ENCODE assay signal across 25 cellular contexts in the genomic region with DNA sequence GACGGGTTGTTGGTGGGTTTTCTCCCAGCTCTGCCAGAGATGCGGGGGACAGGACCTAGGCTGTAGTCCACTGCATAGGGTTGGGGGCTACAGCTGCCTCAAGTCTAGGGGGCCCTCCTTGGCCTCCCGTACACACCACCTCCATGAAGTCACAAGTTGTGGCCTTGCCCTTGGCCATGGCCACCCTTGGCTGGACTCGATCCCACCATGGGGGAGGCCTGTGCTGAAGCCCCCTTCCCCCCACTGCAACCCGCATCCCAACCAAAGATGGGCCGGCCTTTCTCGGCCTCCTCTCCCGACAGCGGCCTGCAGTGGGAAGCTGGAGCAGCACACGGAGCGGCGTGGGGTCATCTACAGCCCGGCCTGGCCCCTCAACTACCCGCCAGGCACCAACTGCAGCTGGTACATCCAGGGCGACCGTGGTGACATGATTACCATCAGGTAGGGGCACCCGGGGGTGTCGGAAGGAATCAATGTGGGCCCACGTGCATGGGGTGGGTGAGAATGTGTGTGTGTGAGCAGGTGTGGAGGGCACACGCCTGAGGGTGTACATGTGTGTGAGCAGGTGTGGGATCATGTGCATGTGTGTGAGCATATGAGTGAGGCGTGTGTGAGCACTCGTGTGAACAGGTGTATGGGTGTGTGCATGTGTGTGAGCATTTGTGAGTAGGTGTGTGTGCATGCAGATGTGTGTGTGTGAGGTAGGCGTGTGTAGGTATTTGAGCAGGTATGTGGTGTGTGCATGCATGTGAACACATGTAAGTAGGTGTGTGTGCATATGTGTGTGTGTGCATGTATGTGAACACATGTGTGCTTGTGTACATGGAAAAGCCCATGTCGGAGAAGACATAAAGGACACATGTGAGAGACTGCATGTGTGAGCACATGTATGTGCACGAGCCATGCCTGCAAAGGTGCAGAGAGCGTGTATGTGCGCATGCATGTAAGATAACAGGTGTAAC. TPM values are rescaled to one million over a fixed set of nuclear protein-coding genes. Genes with fewer than 3 reads are reported as not detected.
"Had no signal": no experiment of that assay in that cellular context is flagged by ENCODE, and none has a peak within 500 bp of the region (broad histone marks: within the 10 kb centered on the region; RNA-seq: fewer than 3 reads in every experiment).

No MANE protein-coding gene starts in this region.

- H3K4me1 ChIP-seq: testis, upper lobe of left lung had no signal

- H3K4me1 Mint-ChIP-seq: memory B cell, nephron progenitor cell had no signal

- H3K4me3 Mint-ChIP-seq: activated naive CD8-positive, alpha-beta T cell treated with anti-CD3 and anti-CD28 coated beads for 36 hours; activated T-cell treated with anti-CD3 and anti-CD28 coated beads, Interleukin-2, amount 50 U/mL, for 4 hours; memory B cell; nephron progenitor cell had no signal

- H3K27me3 ChIP-seq: testis, upper lobe of left lung had no signal

- ATAC-seq: activated T-cell treated with anti-CD3 and anti-CD28 coated beads, Interleukin-2, amount 50 U/mL, for 4 hours; left colon; mucosa of descending colon had no signal

- H3K9me3 Mint-ChIP-seq: activated naive CD8-positive, alpha-beta T cell treated with anti-CD3 and anti-CD28 coated beads for 36 hours; activated T-cell treated with anti-CD3 and anti-CD28 coated beads, Interleukin-2, amount 50 U/mL, for 4 hours; activated T-helper 2 cell treated with anti-CD3 and anti-CD28 coated beads, Interferon-gamma antibody, Interleukin-2, Interleukin-4, amounts not matched to agents 10 μg/mL and 5 μg/mL and 100 μg/mL, durations not matched to agents 14 hours and 24 hours and 36 hours; memory B cell; nephron progenitor cell had no signal

- H3K27ac ChIP-seq: testis, upper lobe of left lung had no signal

- H3K9me3 ChIP-seq: mucosa of descending colon, testis, upper lobe of left lung had no signal

- H3K27ac Mint-ChIP-seq: activated naive CD8-positive, alpha-beta T cell treated with anti-CD3 and anti-CD28 coated beads for 36 hours; activated T-helper 2 cell treated with anti-CD3 and anti-CD28 coated beads, Interferon-gamma antibody, Interleukin-2, Interleukin-4, amounts not matched to agents 10 μg/mL and 5 μg/mL and 100 μg/mL, durations not matched to agents 14 hours and 24 hours and 36 hours; memory B cell; nephron progenitor cell had no signal

- H3K4me3 ChIP-seq: mucosa of descending colon, testis, upper lobe of left lung had no signal

- DNase-seq: activated CD4-positive, alpha-beta T cell treated with anti-CD3 and anti-CD28 coated beads, Interleukin-2, amount 50 U/mL, for 48 hours; activated CD8-positive, alpha-beta memory T cell treated with anti-CD3 and anti-CD28 coated beads, Interleukin-2, amount 50 U/mL, for 48 hours; activated naive CD4-positive, alpha-beta T cell; activated naive CD8-positive, alpha-beta T cell treated with anti-CD3 and anti-CD28 coated beads for 36 hours; activated T-cell treated with anti-CD3 and anti-CD28 coated beads, Interleukin-2, amount 50 U/mL, for 4 hours; cerebellar nuclear complex; erythroblast; foreskin fibroblast; left colon; nephron progenitor cell; nucleus accumbens; stimulated activated CD4-positive, alpha-beta T cell treated with anti-CD3 and anti-CD28 coated beads, Interleukin-2, amount 100 ng/mL, for 48 hours; stimulated activated CD8-positive, alpha-beta memory T cell treated with anti-CD3 and anti-CD28 coated beads, Interleukin-4, amount 100 ng/mL, for 48 hours; stimulated activated naive CD4-positive, alpha-beta T cell; T-helper 1 cell; T-helper 9 cell; testis had no signal

- H3K27me3 Mint-ChIP-seq: activated naive CD8-positive, alpha-beta T cell treated with anti-CD3 and anti-CD28 coated beads for 36 hours had no signal

- H3K36me3 Mint-ChIP-seq: activated naive CD8-positive, alpha-beta T cell treated with anti-CD3 and anti-CD28 coated beads for 36 hours; memory B cell had no signal

RNA-seq across cellular contexts. Expression of a gene that starts 22.8 kb away (rescaled TPM):
- total RNA-seq: activated CD8-positive, alpha-beta memory T cell treated with anti-CD3 and anti-CD28 coated beads for 36 hours; activated naive CD8-positive, alpha-beta T cell treated with anti-CD3 and anti-CD28 coated beads for 36 hours; activated T-cell treated with anti-CD3 and anti-CD28 coated beads, Interleukin-2, amount 50 U/mL, for 4 hours; activated T-helper 2 cell treated with anti-CD3 and anti-CD28 coated beads, Interferon-gamma antibody, Interleukin-2, Interleukin-4, amounts not matched to agents 10 μg/mL and 5 μg/mL and 100 μg/mL, durations not matched to agents 14 hours and 24 hours and 36 hours; fibroblast of lung; mucosa of descending colon; renal cortical epithelial cell had no signal
- polyA plus RNA-seq: fibroblast of lung, keratinocyte had no signal
